24 cellular contexts compared by ENCODE assay signal in the genomic region with DNA sequence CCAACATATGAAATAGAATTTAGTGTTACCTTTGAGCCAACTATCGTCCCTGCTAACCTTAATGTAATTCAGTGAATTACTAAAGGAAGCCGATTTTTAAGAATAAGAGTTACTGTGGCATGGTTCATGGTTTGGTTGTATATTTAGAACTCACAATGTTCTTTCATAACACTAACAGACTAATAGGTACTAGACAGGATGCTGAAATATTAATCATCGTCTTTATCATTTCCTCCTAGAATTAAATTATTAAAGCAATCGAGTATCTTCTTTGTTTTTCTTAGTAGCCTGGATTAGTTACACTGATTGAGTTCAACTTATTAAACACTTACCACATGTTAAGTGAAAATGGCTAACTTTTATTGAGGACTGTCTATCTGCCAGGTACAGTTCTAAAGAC.
"Had no signal": no experiment of that assay in that cellular context is flagged by ENCODE, and none has a peak within 500 bp of the region (broad histone marks: within the 10 kb centered on the region; RNA-seq: fewer than 3 reads in every experiment).

No MANE protein-coding gene starts in this region.

- H3K27me3 ChIP-seq: sigmoid colon, spleen, tibial nerve, upper lobe of right lung, uterus had no signal

- FAIRE-seq: colon, frontal cortex, keratinocyte had no signal

- H3K9me3 Mint-ChIP-seq: endodermal cell; naive thymus-derived CD8-positive, alpha-beta T cell; nephron progenitor cell; stimulated activated naive B cell treated with anti-CD40 and anti-IgM and Interleukin-4, amounts not matched to agents 10 μg/mL and 1 μg/mL and 100 μg/mL, for 72 hours; stimulated activated naive CD8-positive, alpha-beta T cell treated with anti-CD3 and anti-CD28 coated beads, Interleukin-15, Interleukin-2, amounts not matched to agents 100 ng/mL and 50 ng/mL, for 24 hours had no signal

- H3K4me3 ChIP-seq: lower lobe of right lung, psoas muscle, sigmoid colon, spleen, thoracic aorta, tibial nerve, upper lobe of right lung, uterus had no signal

- H3K4me1 ChIP-seq: lower lobe of right lung, psoas muscle, sigmoid colon, spleen, tibial nerve, upper lobe of right lung, uterus had no signal

- H3K4me1 Mint-ChIP-seq: endodermal cell, immature natural killer cell had no signal

- DNase-seq: effector CD8-positive, alpha-beta T cell; endodermal cell; hypothalamus; immature natural killer cell; left ventricle myocardium superior; lower lobe of right lung; naive thymus-derived CD8-positive, alpha-beta T cell; nephron progenitor cell; nucleus accumbens; posterior cingulate gyrus; psoas muscle; right cardiac atrium; sigmoid colon; spleen; stimulated activated CD4-positive, alpha-beta T cell treated with anti-CD3 and anti-CD28 coated beads, Interleukin-4, amount 100 ng/mL, for 4 hours; stimulated activated naive B cell treated with anti-CD40 and anti-IgM and Interleukin-4, amounts not matched to agents 10 μg/mL and 1 μg/mL and 100 μg/mL, for 72 hours; upper lobe of right lung; uterus had no signal

- H3K27me3 Mint-ChIP-seq: naive thymus-derived CD8-positive, alpha-beta T cell; stimulated activated naive B cell treated with anti-CD40 and anti-IgM and Interleukin-4, amounts not matched to agents 10 μg/mL and 1 μg/mL and 100 μg/mL, for 72 hours; stimulated activated naive CD8-positive, alpha-beta T cell treated with anti-CD3 and anti-CD28 coated beads, Interleukin-15, Interleukin-2, amounts not matched to agents 100 ng/mL and 50 ng/mL, for 24 hours had no signal

- H3K4me3 Mint-ChIP-seq: endodermal cell; immature natural killer cell; naive thymus-derived CD8-positive, alpha-beta T cell; nephron progenitor cell; stimulated activated naive B cell treated with anti-CD40 and anti-IgM and Interleukin-4, amounts not matched to agents 10 μg/mL and 1 μg/mL and 100 μg/mL, for 72 hours; stimulated activated naive CD8-positive, alpha-beta T cell treated with anti-CD3 and anti-CD28 coated beads, Interleukin-15, Interleukin-2, amounts not matched to agents 100 ng/mL and 50 ng/mL, for 24 hours had no signal

- H3K9me3 ChIP-seq: lower lobe of right lung, psoas muscle, sigmoid colon, spleen, thoracic aorta, tibial nerve, upper lobe of right lung, uterus had no signal

- H3K27ac ChIP-seq: lower lobe of right lung, psoas muscle, sigmoid colon, spleen, thoracic aorta, tibial nerve, upper lobe of right lung, uterus had no signal

- H3K36me3 ChIP-seq: thoracic aorta, uterus had no signal

- ATAC-seq: left ventricle myocardium superior; lower lobe of right lung; naive thymus-derived CD8-positive, alpha-beta T cell; psoas muscle; right cardiac atrium; stimulated activated naive B cell treated with anti-CD40 and anti-IgM and Interleukin-4, amounts not matched to agents 10 μg/mL and 1 μg/mL and 100 μg/mL, for 72 hours; upper lobe of right lung had no signal

- H3K27ac Mint-ChIP-seq: endodermal cell; immature natural killer cell; naive thymus-derived CD8-positive, alpha-beta T cell; nephron progenitor cell; stimulated activated naive B cell treated with anti-CD40 and anti-IgM and Interleukin-4, amounts not matched to agents 10 μg/mL and 1 μg/mL and 100 μg/mL, for 72 hours; stimulated activated naive CD8-positive, alpha-beta T cell treated with anti-CD3 and anti-CD28 coated beads, Interleukin-15, Interleukin-2, amounts not matched to agents 100 ng/mL and 50 ng/mL, for 24 hours had no signal
